ENCODE assay signal across 6 cellular contexts in the genomic region with DNA sequence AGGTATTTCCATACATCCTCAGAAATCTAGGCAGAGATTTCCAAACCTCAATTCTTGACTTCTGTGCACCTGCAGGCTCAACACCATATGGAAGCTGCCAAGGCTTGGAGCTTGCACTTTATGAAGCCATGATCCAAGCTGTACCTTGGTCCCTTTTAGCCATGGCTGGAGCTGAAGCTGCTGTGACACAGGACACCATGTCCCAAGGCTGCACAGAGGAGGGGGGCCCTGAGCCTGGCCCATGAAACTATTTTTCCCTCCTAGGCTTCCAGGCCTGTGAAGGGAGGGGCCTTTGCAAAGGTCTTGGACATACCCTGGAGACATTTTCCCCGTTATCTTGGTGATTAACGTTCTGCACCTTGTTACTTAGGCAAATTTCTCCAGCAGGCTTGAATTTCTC.
"Had no signal": no experiment of that assay in that cellular context is flagged by ENCODE, and none has a peak within 500 bp of the region (broad histone marks: within the 10 kb centered on the region; RNA-seq: fewer than 3 reads in every experiment).

No MANE protein-coding gene starts in this region.

- ATAC-seq: HepG2, K562 had no signal

- H3K27ac Mint-ChIP-seq: IgD-negative memory B cell had no signal

- DNase-seq: IMR-90, KBM-7 had no signal

- H3K36me3 Mint-ChIP-seq: IgD-negative memory B cell had no signal

- H3K4me3 Mint-ChIP-seq: IgD-negative memory B cell had no signal

- H3K27ac ChIP-seq: HL-60 had no signal

- H3K4me3 ChIP-seq: K562 had no signal
